In the genomic region with DNA sequence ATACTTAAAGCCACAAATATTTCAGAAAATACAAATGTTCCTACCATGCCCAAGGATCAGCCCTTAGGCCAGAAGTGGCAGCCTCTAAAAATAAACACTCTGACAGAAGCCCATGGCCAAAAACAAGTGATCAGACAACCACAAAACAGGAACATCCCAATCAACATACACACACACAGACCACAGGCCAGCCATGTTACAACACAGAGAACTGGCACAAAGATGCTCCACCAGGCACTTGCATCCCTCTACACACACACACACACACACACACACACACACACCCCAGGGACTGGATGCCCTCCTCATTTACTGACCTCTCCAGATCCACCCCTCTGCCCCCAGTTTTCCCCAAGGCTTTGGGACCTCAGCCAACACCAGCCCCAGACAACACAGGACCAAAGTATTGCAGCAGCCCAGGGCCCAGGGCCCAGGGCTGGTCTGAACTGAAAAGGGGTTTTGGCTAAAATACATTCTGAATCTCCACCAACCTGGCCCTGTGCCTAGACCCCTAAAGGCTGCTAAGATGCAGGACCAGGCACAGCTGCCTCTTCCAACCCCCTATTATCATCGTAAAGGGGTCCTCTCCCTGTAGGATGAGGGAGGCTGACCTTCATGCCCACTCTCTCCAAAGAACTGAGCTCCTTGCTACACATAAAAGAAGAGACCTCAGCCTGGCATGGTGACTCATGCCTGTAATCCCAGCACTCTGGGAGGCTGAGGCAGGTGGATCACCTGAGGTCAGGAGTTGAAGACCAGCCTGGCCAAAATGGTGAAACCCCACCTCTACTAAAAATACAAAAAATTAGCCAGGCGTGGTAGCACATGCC, we compare ENCODE assay signal across 12 cellular contexts.
DNase-seq lines count a peak whose midpoint lies in the region; ATAC-seq and TF ChIP-seq lines count a peak whose summit lies in the region.
"Had no signal": no experiment of that assay in that cellular context is flagged by ENCODE, and none has a peak within 500 bp of the region (broad histone marks: within the 10 kb centered on the region; RNA-seq: fewer than 3 reads in every experiment).

No MANE protein-coding gene starts in this region.

- ATAC-seq in left cardiac atrium (peak; percentile 11 to 38), HG02610 (IDR thresholded peaks at IDR 0.05; ENCODE audit: unreplicated experiment) (no peak)
- ATAC-seq: T-cell had no signal

- TF ChIP-seq CTCF in prostate gland (IDR thresholded peaks at IDR 0.05): no peak

- peaks cover 58% of the 10 kb centered on the region for H3K36me3 ChIP-seq in adipocyte (ENCODE audit: control insufficient read depth, insufficient read depth, low read length, severe bottlenecking)
- H3K36me3 ChIP-seq in prostate gland: peaks cover 0 to 4% of the 10 kb centered on the region in 2 donors

- H3K9me3 ChIP-seq in adipocyte (ENCODE audit: control insufficient read depth, low read length): no peaks in the 10 kb centered on the region
- no peaks in the 10 kb centered on the region for H3K9me3 ChIP-seq in prostate gland

- intact Hi-C loops in left cardiac atrium (cut with DNase I): no loop called here
- intact Hi-C loops in prostate gland (cut with DNase I): no loop called here

- no peak for TF ChIP-seq POLR2A in prostate gland (IDR thresholded peaks at IDR 0.05)

- H3K27ac ChIP-seq in skin epidermis: peak overlapping the region in 11 of 21 experiments; percentile 1 to 67 (median 40)
- H3K27ac ChIP-seq in prostate gland: peak overlapping the region in 1 of 2 donors; percentile 30

- no peak overlapping the region for H3K9ac ChIP-seq in adipocyte (ENCODE audit: low read length)

- WGBS in prostate gland: 67% methylated on average over 2 of the region's 2 CpGs

- H3K4me1 ChIP-seq in adipocyte (ENCODE audit: control insufficient read depth, insufficient read depth, low read length) (peaks cover 55% of the 10 kb centered on the region), prostate gland (replicated peaks) (peaks cover 5% of the 10 kb centered on the region)

- DNase-seq in GM03348 (ENCODE audit: low spot score) (peak; percentile 73), adipocyte (ENCODE audit: low read depth) (peak; percentile 58), left cardiac atrium (peak; percentile 56), T1000 (lab: John Stamatoyannopoulos, UW) (no peak), prostate gland (ENCODE audit: low spot score) (no peak), RPMI8226 (no peak)
- DNase-seq: activated effector memory CD4-positive, alpha-beta T cell treated with Interleukin-2 at 50 U/mL for 16 hours; NCI-H1694; stimulated activated naive CD4-positive, alpha-beta T cell; T-cell had no signal

- H3K4me3 ChIP-seq in adipocyte (ENCODE audit: low read length) (no peak overlapping the region), skin epidermis (no peak overlapping the region), prostate gland (no peak overlapping the region)

- no peaks in the 10 kb centered on the region for H3K27me3 ChIP-seq in adipocyte (replicated peaks; ENCODE audit: control insufficient read depth, insufficient read depth, low read length)
- no peaks in the 10 kb centered on the region for H3K27me3 ChIP-seq in prostate gland (replicated peaks; ENCODE audit: insufficient read depth)

Comparison
In these comparisons a context has a peak if more than half of its experiments do, and no peak if none do; other contexts are left out.
1. DNase-seq: peak in GM03348 (single experiment), adipocyte (single experiment) and left cardiac atrium (single experiment); none in T1000 (single experiment), prostate gland (single experiment) and RPMI8226 (single experiment).